Comparison of ENCODE assay signal across 7 cellular contexts in the genomic region with DNA sequence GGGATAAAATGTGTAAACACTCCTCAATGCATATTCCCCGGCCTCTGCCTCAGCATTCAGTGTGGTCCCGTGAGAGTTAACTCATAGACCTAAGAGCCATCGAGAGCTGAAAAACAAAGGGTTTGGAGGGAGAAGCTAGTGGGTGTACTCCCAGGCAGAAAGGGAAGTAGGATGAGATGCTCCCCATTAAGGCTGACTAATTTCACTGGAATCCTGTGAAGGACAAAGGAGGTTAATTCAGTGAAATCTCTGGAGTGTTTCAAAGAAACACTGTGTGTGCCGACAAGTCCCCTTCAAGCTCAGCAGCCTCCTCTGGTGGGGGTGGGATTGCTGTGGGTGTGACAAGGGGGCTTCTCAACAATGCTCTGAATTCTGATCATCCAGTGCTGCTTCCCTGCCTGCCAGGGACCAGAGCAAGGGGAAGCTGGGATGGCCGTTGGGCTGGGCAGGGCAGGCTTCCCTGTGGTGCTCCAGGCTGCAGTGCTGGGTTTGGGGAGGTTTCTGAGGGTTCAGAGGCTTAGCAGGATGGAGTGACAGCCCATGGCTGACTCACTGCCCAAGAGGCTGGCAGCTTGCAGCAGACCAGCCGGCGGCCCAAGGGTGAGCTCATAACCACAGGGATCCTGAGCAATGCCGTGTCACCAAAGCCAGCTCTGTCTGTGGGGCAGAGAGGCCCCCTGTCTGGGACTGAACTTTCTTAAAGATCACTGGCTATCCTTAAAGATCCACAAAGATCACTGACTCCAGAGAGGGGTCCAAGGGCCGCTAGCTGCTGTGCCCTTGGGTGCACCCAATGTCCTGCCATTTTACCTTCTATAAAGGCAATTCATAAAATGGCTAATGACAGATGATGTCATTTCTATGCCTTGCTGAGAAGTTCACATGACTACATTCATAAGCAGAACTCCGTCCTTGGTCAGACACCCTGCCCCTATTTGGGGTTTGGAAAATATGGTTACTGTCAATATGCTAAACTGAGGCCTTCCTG.
DNase-seq lines count a peak whose midpoint lies in the region; ATAC-seq, FAIRE-seq and TF ChIP-seq lines count a peak whose summit lies in the region.

No MANE protein-coding gene starts in this region.

- intact Hi-C loops in endothelial cell of umbilical vein (cut with micrococcal nuclease), result loop anchor here (1.0 to 5.0 kb wide), 5 partner anchors 45 to 246 kb away; a partner anchor contains a TSS

- no peaks in the 10 kb centered on the region for H3K9me1 ChIP-seq in endothelial cell of umbilical vein (replicated peaks; ENCODE audit: control insufficient read depth, extremely low read depth, insufficient read depth, low read length)

- H3K27me3 ChIP-seq in H7 (ENCODE audit: control insufficient read depth, insufficient read depth, low read length), result no peaks in the 10 kb centered on the region
- H3K27me3 ChIP-seq in endothelial cell of umbilical vein (ENCODE audit: control insufficient read depth in 2 of 2, insufficient read depth in 2 of 2, low read length in 2 of 2), result no peaks in the 10 kb centered on the region
- H3K27me3 ChIP-seq in smooth muscle cell (ENCODE audit: low read depth), result no peaks in the 10 kb centered on the region

- H3K4me2 ChIP-seq in endothelial cell of umbilical vein (ENCODE audit: insufficient read depth, low read length) (peak overlapping the region; percentile 80), smooth muscle cell (peak overlapping the region; percentile 73)

- H2AFZ ChIP-seq in endothelial cell of umbilical vein (ENCODE audit: low read depth, low read length) (peak overlapping the region; percentile 76), smooth muscle cell (ENCODE audit: low read depth) (peak overlapping the region; percentile 17)

- no peak for ATAC-seq in GM21619 (IDR thresholded peaks at IDR 0.05; ENCODE audit: unreplicated experiment)
- ATAC-seq in GM18517 (IDR thresholded peaks at IDR 0.05; ENCODE audit: unreplicated experiment), result no peak

- H3K27ac ChIP-seq in endothelial cell of umbilical vein (ENCODE audit: insufficient read depth, low read depth, low read length) (peak overlapping the region; percentile 99), smooth muscle cell (ENCODE audit: low read depth) (peak overlapping the region; percentile 100)

- dilution Hi-C loops in endothelial cell of umbilical vein (cut with MboI; ENCODE audit: extremely low pct_ligation_motif_present, low sequenced_read_pairs), result no loop called here

- peaks cover 20% of the 10 kb centered on the region for H3K4me1 ChIP-seq in endothelial cell of umbilical vein (ENCODE audit: control insufficient read depth, extremely low read depth, insufficient read depth, low read length)
- H3K4me1 ChIP-seq in smooth muscle cell (ENCODE audit: low read depth), result peaks cover 50% of the 10 kb centered on the region

- H3K36me3 ChIP-seq in H7 (replicated peaks; ENCODE audit: control insufficient read depth, insufficient read depth, low read length) (no peaks in the 10 kb centered on the region), endothelial cell of umbilical vein (ENCODE audit: control insufficient read depth in 2 of 2, extremely low read depth in 1 of 2, insufficient read depth in 2 of 2, low read length in 2 of 2) (no peaks in the 10 kb centered on the region), smooth muscle cell (ENCODE audit: low read depth) (no peaks in the 10 kb centered on the region)

- POLR2A ChIA-PET in endothelial cell of umbilical vein (lab: Charles Lee), result interaction anchor here (0.7 kb wide), 1 partner anchor 21 kb away, joined by 3 read pairs; no protein-coding TSS in a partner anchor

- TF ChIP-seq POLR2A in endothelial cell of umbilical vein (IDR thresholded peaks at IDR 0.05; ENCODE audit: low read depth, low read length), result peak; percentile 53

- H3K4me3 ChIP-seq in H7 (ENCODE audit: insufficient read depth, low read depth, low read length) (no peak overlapping the region), endothelial cell of umbilical vein (replicated peaks in 1 of 3; ENCODE audit: insufficient read depth in 1 of 3, low read depth in 1 of 3, low read length in 3 of 3) (peak overlapping the region in 1 of 3 experiments; percentile 17), smooth muscle cell (no peak overlapping the region)

- TF ChIP-seq CTCF in endothelial cell of umbilical vein (IDR thresholded peaks at IDR 0.05; ENCODE audit: extremely low read depth in 1 of 2, insufficient read depth in 1 of 2, low read depth in 1 of 2, low read length in 2 of 2) (no peak), smooth muscle cell (IDR thresholded peaks at IDR 0.05; ENCODE audit: borderline replicate concordance, insufficient read depth, poor library complexity, severe bottlenecking) (no peak)

- peak; percentile 50 for DNase-seq in H7
- DNase-seq in NOMO-1 treated with dmso at 0.1 percent for 144 hours (lab: John Stamatoyannopoulos, UW; ENCODE audit: unreplicated experiment), result peak; percentile 22
- peak; percentile 66 for DNase-seq in endothelial cell of umbilical vein (ENCODE audit: low read depth, low spot score)
- DNase-seq in smooth muscle cell (lab: John Stamatoyannopoulos, UW; ENCODE audit: unreplicated experiment), result peak; percentile 56
- no peak for DNase-seq in DMS79 (lab: John Stamatoyannopoulos, UW)

- 3% methylated on average over 10 of the region's 10 CpGs for WGBS in smooth muscle cell (ENCODE audit: low lambda C conversion rate)

- H3K9me3 ChIP-seq in endothelial cell of umbilical vein (replicated peaks; ENCODE audit: control insufficient read depth, insufficient read depth, low read length), result no peaks in the 10 kb centered on the region
- no peaks in the 10 kb centered on the region for H3K9me3 ChIP-seq in smooth muscle cell (replicated peaks; ENCODE audit: low read depth)

- H3K9ac ChIP-seq in endothelial cell of umbilical vein (replicated peaks; ENCODE audit: extremely low read depth, insufficient read depth, low read length) (peak overlapping the region; percentile 87), smooth muscle cell (ENCODE audit: low read depth) (peak overlapping the region; percentile 93)

- FAIRE-seq in endothelial cell of umbilical vein (lab: Jason Lieb, UNC), result peak; percentile 94

- CTCF ChIA-PET in endothelial cell of umbilical vein (lab: Charles Lee), result interaction anchor here (1.0 to 11.1 kb wide), 10 partner anchors 8 to 253 kb away, joined by 3 to 170 read pairs (median 6); no protein-coding TSS in a partner anchor

- H3F3A ChIP-seq in smooth muscle cell (ENCODE audit: low read depth), result peaks cover 32% of the 10 kb centered on the region

- H4K20me1 ChIP-seq in endothelial cell of umbilical vein (replicated peaks; ENCODE audit: control insufficient read depth, extremely low read depth, insufficient read depth, low read length) (no peaks in the 10 kb centered on the region), smooth muscle cell (ENCODE audit: low read depth) (no peaks in the 10 kb centered on the region)

- BruUV-seq in endothelial cell of umbilical vein (replicated peaks; lab: Mats Ljungman, UMichigan), result TSS peak; percentile 89

- H3K79me2 ChIP-seq in endothelial cell of umbilical vein (ENCODE audit: control insufficient read depth, insufficient read depth, low read length) (no peaks in the 10 kb centered on the region), smooth muscle cell (ENCODE audit: low read depth) (no peaks in the 10 kb centered on the region)

TF ChIP-seq in endothelial cell of umbilical vein, 7 proteins besides CTCF, POLR2A, EP300 and RAD21:
- TF ChIP-seq, protein P1, sequence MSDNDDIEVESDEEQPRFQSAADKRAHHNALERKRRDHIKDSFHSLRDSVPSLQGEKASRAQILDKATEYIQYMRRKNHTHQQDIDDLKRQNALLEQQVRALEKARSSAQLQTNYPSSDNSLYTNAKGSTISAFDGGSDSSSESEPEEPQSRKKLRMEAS (IDR thresholded peaks at IDR 0.05; ENCODE audit: insufficient read depth, insufficient read length), result no peak
- TF ChIP-seq FOS (IDR thresholded peaks at IDR 0.05; ENCODE audit: borderline replicate concordance, insufficient read depth, low read length), result peak; percentile 75
- no peak for TF ChIP-seq MYC (IDR thresholded peaks at IDR 0.05; ENCODE audit: low read depth, low read length)
- TF ChIP-seq GATA2 (IDR thresholded peaks at IDR 0.05; ENCODE audit: insufficient read depth, insufficient read length, low read depth, low read length), result no peak
- TF ChIP-seq JUN (IDR thresholded peaks at IDR 0.05; ENCODE audit: borderline replicate concordance, insufficient read depth, insufficient read length, low read depth), result peak; percentile 44
- peak; percentile 79 for TF ChIP-seq POLR2AphosphoS5 (IDR thresholded peaks at IDR 0.05; ENCODE audit: insufficient read depth, low read depth, low read length)
